In the genomic region with DNA sequence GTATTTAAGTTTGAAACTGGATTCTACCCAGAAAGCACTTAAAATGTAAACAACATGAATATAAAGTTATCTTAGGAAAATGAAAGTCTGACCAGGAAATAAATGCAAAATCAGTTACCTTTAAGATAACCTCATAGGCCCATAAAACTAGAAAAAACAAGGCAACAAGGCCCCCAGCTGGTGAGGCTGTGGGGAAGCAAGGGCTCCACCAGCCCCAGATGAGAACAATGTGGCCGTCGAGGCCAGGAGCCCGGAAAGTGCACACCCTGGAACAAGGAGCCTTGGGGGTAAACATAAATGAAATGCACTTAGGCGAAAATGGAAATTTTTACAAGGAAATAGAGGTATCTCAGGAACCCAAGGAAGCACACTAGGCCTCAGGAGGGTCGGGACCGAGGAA, we compare ENCODE assay signal across 1 cellular context.
TF ChIP-seq lines count a peak whose summit lies in the region.

No MANE protein-coding gene starts in this region.

TF ChIP-seq in K562, 482 proteins besides CTCF, POLR2A, EP300 and RAD21:
- no peak for TF ChIP-seq NKRF (IDR thresholded peaks at IDR 0.05; ENCODE audit: borderline replicate concordance)
- no peak for TF ChIP-seq SMARCA4 (IDR thresholded peaks at IDR 0.05)
- TF ChIP-seq NFRKB (IDR thresholded peaks at IDR 0.05; ENCODE audit: low read depth), result no peak
- TF ChIP-seq BACH1 (tag; IDR thresholded peaks at IDR 0.05), result no peak
- no peak for TF ChIP-seq PREB (CRISPR knock-in tag; IDR thresholded peaks at IDR 0.05)
- TF ChIP-seq KAT2B (IDR thresholded peaks at IDR 0.05; ENCODE audit: low read depth, low read length), result no peak
- TF ChIP-seq CLOCK (CRISPR knock-in tag; IDR thresholded peaks at IDR 0.05; ENCODE audit: borderline replicate concordance), result no peak
- TF ChIP-seq MYBL2 (IDR thresholded peaks at IDR 0.05; ENCODE audit: low read depth), result no peak
- TF ChIP-seq MYBL2 (CRISPR knock-in tag; IDR thresholded peaks at IDR 0.05; ENCODE audit: borderline replicate concordance), result no peak
- no peak for TF ChIP-seq GABPB2 (CRISPR knock-in tag; conservative IDR thresholded peaks at IDR 0.05)
- TF ChIP-seq RCOR1 (IDR thresholded peaks at IDR 0.05; ENCODE audit: borderline replicate concordance in 1 of 2, low read depth in 2 of 2, low read length in 2 of 2), result no peak
- TF ChIP-seq FOXJ2 (tag; IDR thresholded peaks at IDR 0.05), result no peak
- TF ChIP-seq CTCFL (IDR thresholded peaks at IDR 0.05; ENCODE audit: borderline replicate concordance, insufficient read depth, low read depth, low read length, poor library complexity, severe bottlenecking), result no peak
- no peak for TF ChIP-seq ZNF766 (CRISPR knock-in tag; conservative IDR thresholded peaks at IDR 0.05)
- TF ChIP-seq NFIC (IDR thresholded peaks at IDR 0.05), result no peak
- TF ChIP-seq CSDE1 (IDR thresholded peaks at IDR 0.05), result no peak
- no peak for TF ChIP-seq ZNF232 (CRISPR knock-in tag; IDR thresholded peaks at IDR 0.05)
- no peak for TF ChIP-seq LARP7 (IDR thresholded peaks at IDR 0.05)
- TF ChIP-seq, protein P1, sequence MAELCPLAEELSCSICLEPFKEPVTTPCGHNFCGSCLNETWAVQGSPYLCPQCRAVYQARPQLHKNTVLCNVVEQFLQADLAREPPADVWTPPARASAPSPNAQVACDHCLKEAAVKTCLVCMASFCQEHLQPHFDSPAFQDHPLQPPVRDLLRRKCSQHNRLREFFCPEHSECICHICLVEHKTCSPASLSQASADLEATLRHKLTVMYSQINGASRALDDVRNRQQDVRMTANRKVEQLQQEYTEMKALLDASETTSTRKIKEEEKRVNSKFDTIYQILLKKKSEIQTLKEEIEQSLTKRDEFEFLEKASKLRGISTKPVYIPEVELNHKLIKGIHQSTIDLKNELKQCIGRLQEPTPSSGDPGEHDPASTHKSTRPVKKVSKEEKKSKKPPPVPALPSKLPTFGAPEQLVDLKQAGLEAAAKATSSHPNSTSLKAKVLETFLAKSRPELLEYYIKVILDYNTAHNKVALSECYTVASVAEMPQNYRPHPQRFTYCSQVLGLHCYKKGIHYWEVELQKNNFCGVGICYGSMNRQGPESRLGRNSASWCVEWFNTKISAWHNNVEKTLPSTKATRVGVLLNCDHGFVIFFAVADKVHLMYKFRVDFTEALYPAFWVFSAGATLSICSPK (IDR thresholded peaks at IDR 0.05; ENCODE audit: borderline replicate concordance), result no peak
- TF ChIP-seq RBBP5 (IDR thresholded peaks at IDR 0.05; ENCODE audit: borderline replicate concordance, insufficient read depth, low read length, poor library complexity, severe bottlenecking), result no peak
- no peak for TF ChIP-seq CREB5 (CRISPR knock-in tag; IDR thresholded peaks at IDR 0.05)
